Comparison of ENCODE assay signal across 8 cellular contexts in the genomic region with DNA sequence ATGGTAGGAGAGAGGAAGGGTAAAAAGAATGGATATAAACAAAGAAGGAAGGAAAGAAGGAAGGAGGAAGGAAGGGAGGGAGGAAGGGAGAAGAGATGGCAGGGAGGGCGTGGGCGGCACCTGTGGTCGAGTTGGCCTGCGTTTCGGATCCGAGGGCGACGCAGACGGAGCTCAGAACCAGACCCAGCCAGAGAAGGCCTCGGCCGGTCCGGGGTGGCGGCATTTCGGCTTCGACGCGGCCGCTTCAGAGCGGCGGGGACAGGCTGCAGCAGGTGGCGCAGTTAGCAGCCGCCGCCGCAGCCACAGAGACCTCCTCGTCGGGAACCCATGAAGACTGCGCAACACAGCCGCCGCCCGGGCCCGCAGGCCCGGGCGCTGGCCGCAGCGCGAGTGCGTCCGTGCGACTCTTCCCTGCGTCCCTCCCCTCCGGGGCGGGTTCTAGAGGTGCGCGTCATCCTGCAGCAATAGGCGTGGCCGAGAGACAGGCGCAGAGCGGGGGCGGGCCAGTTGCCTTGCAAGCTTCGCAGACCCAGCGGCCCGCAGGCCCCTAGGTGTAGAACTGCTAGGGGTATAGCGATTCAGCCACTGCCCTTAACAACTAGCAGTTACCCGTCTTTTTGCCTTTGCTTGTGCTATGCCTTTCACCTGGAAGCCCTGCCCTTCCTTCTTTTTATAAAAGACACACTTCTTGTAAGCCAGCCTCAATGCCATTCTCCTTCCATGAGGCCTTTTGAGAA. TPM values are rescaled to one million over a fixed set of nuclear protein-coding genes. Genes with fewer than 3 reads are reported as not detected.
A peak's percentile ranks its signal among the peaks of the same experiment; 100 is the strongest.
DNase-seq lines count a peak whose midpoint lies in the region; ATAC-seq and TF ChIP-seq lines count a peak whose summit lies in the region.

A gene with protein sequence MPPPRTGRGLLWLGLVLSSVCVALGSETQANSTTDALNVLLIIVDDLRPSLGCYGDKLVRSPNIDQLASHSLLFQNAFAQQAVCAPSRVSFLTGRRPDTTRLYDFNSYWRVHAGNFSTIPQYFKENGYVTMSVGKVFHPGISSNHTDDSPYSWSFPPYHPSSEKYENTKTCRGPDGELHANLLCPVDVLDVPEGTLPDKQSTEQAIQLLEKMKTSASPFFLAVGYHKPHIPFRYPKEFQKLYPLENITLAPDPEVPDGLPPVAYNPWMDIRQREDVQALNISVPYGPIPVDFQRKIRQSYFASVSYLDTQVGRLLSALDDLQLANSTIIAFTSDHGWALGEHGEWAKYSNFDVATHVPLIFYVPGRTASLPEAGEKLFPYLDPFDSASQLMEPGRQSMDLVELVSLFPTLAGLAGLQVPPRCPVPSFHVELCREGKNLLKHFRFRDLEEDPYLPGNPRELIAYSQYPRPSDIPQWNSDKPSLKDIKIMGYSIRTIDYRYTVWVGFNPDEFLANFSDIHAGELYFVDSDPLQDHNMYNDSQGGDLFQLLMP (minus strand): TSS at position 392 of the 737 bp plus-strand sequence. CDS start 169 bp downstream, at position 223.

- peak; percentile 62 for DNase-seq in DMS53 treated with DMSO at 0.1 percent for 48 hours (lab: John Stamatoyannopoulos, UW; ENCODE audit: unreplicated experiment)
- peak; percentile 94 for DNase-seq in KBM-7
- DNase-seq in Panc1 (ENCODE audit: low read depth, low spot score) = no peak
- DNase-seq in activated T-cell treated with anti-CD3 and anti-CD28 coated beads, Interleukin-2, amount 50 U/mL, for 48 hours = peak; percentile 88 to 89
- peak; percentile 69 for DNase-seq in stimulated activated CD8-positive, alpha-beta memory T cell treated with anti-CD3 and anti-CD28 coated beads, Interleukin-7, amount 100 ng/mL, for 24 hours (ENCODE audit: low read depth)

- H3K27ac ChIP-seq in Panc1 (ENCODE audit: low read length) (peak within 1 kb of the TSS; percentile 74), muscle layer of duodenum (ENCODE audit: low read length) (peak within 1 kb of the TSS; percentile 80)

- CTCF ChIA-PET in Panc1 (lab: Charles Lee) = no interaction called here

- TF ChIP-seq CTCF in Panc1 (IDR thresholded peaks at IDR 0.05) = no peak

- POLR2A ChIA-PET in Panc1 (lab: Charles Lee) = no interaction called here

- intact Hi-C loops in Panc1 (cut with micrococcal nuclease; ENCODE audit: unreplicated experiment) = no loop called here

- H3K4me3 ChIP-seq in Panc1 (ENCODE audit: low read depth in 2 of 2, low read length in 2 of 2) (peak within 1 kb of the TSS; percentile 61 to 90), muscle layer of duodenum (ENCODE audit: low read depth in 1 of 2, low read length in 2 of 2) (peak within 1 kb of the TSS; percentile 67 to 76)

- no TSS peak for BruUV-seq in Panc1 (replicated peaks; lab: Mats Ljungman, UMichigan)

- H3K9me3 ChIP-seq in Panc1 (ENCODE audit: control insufficient read depth, insufficient read depth, low read depth, low read length) (no peaks in the 10 kb centered on the region), muscle layer of duodenum (ENCODE audit: control insufficient read depth in 1 of 2, low read length in 2 of 2) (no peaks in the 10 kb centered on the region)

- in situ Hi-C loops in KBM-7 (cut with MboI; ENCODE audit: low pct_unique_long_range_greater_than_20kb, low sequenced_read_pairs) = loop anchor here (25.0 kb wide), 1 partner anchor 132 kb away; a partner anchor contains a TSS
- in situ Hi-C loops in Panc1 (cut with HindIII; ENCODE audit: low pct_unique_long_range_greater_than_20kb, low sequenced_read_pairs) = loop anchor here (25.0 kb wide), 1 partner anchor 1132 kb away; no protein-coding TSS in a partner anchor

- ATAC-seq in GM21717 (IDR thresholded peaks at IDR 0.05; ENCODE audit: unreplicated experiment) = peak; percentile 68
- peak; percentile 99 for ATAC-seq in Panc1
- peak; percentile 92 for ATAC-seq in esophagus mucosa

- H3K4me1 ChIP-seq in Panc1 (ENCODE audit: control insufficient read depth, insufficient read depth, low read length) (peaks cover 7% of the 10 kb centered on the region; the same call in 1 of the 2 replicates), muscle layer of duodenum (ENCODE audit: control insufficient read depth in 1 of 2, insufficient read depth in 2 of 2, low read length in 2 of 2) (peaks cover 0 to 10% of the 10 kb centered on the region in 2 donors)

- no peaks in the 10 kb centered on the region for H3K36me3 ChIP-seq in Panc1 (ENCODE audit: control insufficient read depth, insufficient read depth, low read length)
- peaks cover 14 to 18% of the 10 kb centered on the region in 2 donors for H3K36me3 ChIP-seq in muscle layer of duodenum (ENCODE audit: control insufficient read depth in 1 of 2, insufficient read depth in 2 of 2, low read length in 2 of 2)

- H3K27me3 ChIP-seq in Panc1 (ENCODE audit: control insufficient read depth, insufficient read depth, low read length) (no peaks in the 10 kb centered on the region), muscle layer of duodenum (ENCODE audit: low read depth, low read length) (no peaks in the 10 kb centered on the region)

RNA-seq across cellular contexts. Expression of the gene that starts here (rescaled TPM):
- total RNA-seq in Panc1 (2021; ENCODE audit: unreplicated experiment) = 78.7 TPM
- 78.4 TPM for polyA plus RNA-seq in Panc1 (2012; ENCODE audit: insufficient read length)
- 23.2 TPM for total RNA-seq in esophagus mucosa
